Comparison of ENCODE assay signal across 16 cellular contexts in genomic region chr3:178513539-178514410, GRCh38. TPM values are rescaled to one million over a fixed set of nuclear protein-coding genes. Genes with fewer than 3 reads are reported as not detected.
DNase-seq lines count a peak whose midpoint lies in the region; ATAC-seq and TF ChIP-seq lines count a peak whose summit lies in the region.
"Had no signal": no experiment of that assay in that cellular context is flagged by ENCODE, and none has a peak within 500 bp of the region (broad histone marks: within the 10 kb centered on the region; RNA-seq: fewer than 3 reads in every experiment).

No MANE protein-coding gene starts in this region.

- H3K27me3 Mint-ChIP-seq in effector memory CD8-positive, alpha-beta T cell = peaks cover 7 to 12% of the 10 kb centered on the region in 2 donors
- H3K27me3 Mint-ChIP-seq: activated CD4-positive, alpha-beta T cell treated with anti-CD3 and anti-CD28 coated beads, Interleukin-2, amount 10 ng/mL, durations not matched to agents 24 days and 14 days had no signal

- H3K4me3 ChIP-seq in fibroblast of villous mesenchyme (ENCODE audit: low read depth, low read length) = no peak overlapping the region
- H3K4me3 ChIP-seq: SJCRH30 had no signal

- no peaks in the 10 kb centered on the region for H3K9me3 Mint-ChIP-seq in effector memory CD8-positive, alpha-beta T cell
- H3K9me3 Mint-ChIP-seq: activated CD4-positive, alpha-beta T cell treated with anti-CD3 and anti-CD28 coated beads, Interleukin-2, amount 10 ng/mL, durations not matched to agents 24 days and 14 days; activated T-helper 17 cell treated with anti-CD3 and anti-CD28 coated beads, Interleukin-2, amount 50 U/mL, for 72 hours; CD4-positive, alpha-beta T cell; stimulated activated memory B cell treated with anti-CD40 and anti-IgM and Interleukin-4, amounts not matched to agents 10 μg/mL and 1 μg/mL and 100 μg/mL, for 72 hours had no signal

- no peak overlapping the region for H3K4me3 Mint-ChIP-seq in effector memory CD8-positive, alpha-beta T cell
- H3K4me3 Mint-ChIP-seq: activated CD4-positive, alpha-beta T cell treated with anti-CD3 and anti-CD28 coated beads, Interleukin-2, amount 10 ng/mL, durations not matched to agents 24 days and 14 days; activated T-helper 17 cell treated with anti-CD3 and anti-CD28 coated beads, Interleukin-2, amount 50 U/mL, for 72 hours; CD4-positive, alpha-beta T cell; stimulated activated memory B cell treated with anti-CD40 and anti-IgM and Interleukin-4, amounts not matched to agents 10 μg/mL and 1 μg/mL and 100 μg/mL, for 72 hours had no signal

- TF ChIP-seq CTCF in fibroblast of villous mesenchyme (IDR thresholded peaks at IDR 0.05; ENCODE audit: insufficient read depth, low read depth, low read length) = no peak

- peak; percentile 28 for ATAC-seq in GM19328 (IDR thresholded peaks at IDR 0.05; ENCODE audit: unreplicated experiment)
- ATAC-seq in HG03521 (IDR thresholded peaks at IDR 0.05; ENCODE audit: unreplicated experiment) = no peak
- ATAC-seq in effector memory CD8-positive, alpha-beta T cell (replicated peaks) = no peak
- ATAC-seq: activated T-helper 17 cell treated with anti-CD3 and anti-CD28 coated beads, Interleukin-2, amount 50 U/mL, for 72 hours; stimulated activated memory B cell treated with anti-CD40 and anti-IgM and Interleukin-4, amounts not matched to agents 10 μg/mL and 1 μg/mL and 100 μg/mL, for 72 hours had no signal

- DNase-seq in DMS 273 (lab: John Stamatoyannopoulos, UW; ENCODE audit: unreplicated experiment) = peak; percentile 73
- peak; percentile 72 for DNase-seq in NCI-H1694 (lab: John Stamatoyannopoulos, UW)
- DNase-seq in fibroblast of villous mesenchyme (ENCODE audit: low read depth) = peak; percentile 76
- no peak for DNase-seq in activated CD4-positive, CD25-positive, alpha-beta regulatory T cell treated with anti-CD3 and anti-CD28 coated beads, Interleukin-2, amount 50 U/mL, for 72 hours
- DNase-seq in SKM-1 (lab: John Stamatoyannopoulos, UW; ENCODE audit: unreplicated experiment) = no peak
- no peak for DNase-seq in effector memory CD8-positive, alpha-beta T cell
- DNase-seq: activated CD4-positive, alpha-beta T cell treated with anti-CD3 and anti-CD28 coated beads, Interleukin-2, amount 10 ng/mL, durations not matched to agents 24 days and 14 days; CD4-positive, alpha-beta T cell; NCI-H526; stimulated activated CD4-positive, alpha-beta T cell treated with anti-CD3 and anti-CD28 coated beads, Interleukin-1b, Interleukin-23, amount 100 ng/mL, for 48 hours had no signal

- H3K36me3 Mint-ChIP-seq in effector memory CD8-positive, alpha-beta T cell (ENCODE audit: insufficient read depth) = no peaks in the 10 kb centered on the region
- H3K36me3 Mint-ChIP-seq: stimulated activated memory B cell treated with anti-CD40 and anti-IgM and Interleukin-4, amounts not matched to agents 10 μg/mL and 1 μg/mL and 100 μg/mL, for 72 hours had no signal

- no peaks in the 10 kb centered on the region for H3K4me1 Mint-ChIP-seq in effector memory CD8-positive, alpha-beta T cell (ENCODE audit: low read depth in 2 of 2)
- H3K4me1 Mint-ChIP-seq: activated CD4-positive, alpha-beta T cell treated with anti-CD3 and anti-CD28 coated beads, Interleukin-2, amount 10 ng/mL, durations not matched to agents 24 days and 14 days; activated T-helper 17 cell treated with anti-CD3 and anti-CD28 coated beads, Interleukin-2, amount 50 U/mL, for 72 hours; stimulated activated memory B cell treated with anti-CD40 and anti-IgM and Interleukin-4, amounts not matched to agents 10 μg/mL and 1 μg/mL and 100 μg/mL, for 72 hours had no signal

- H3K27ac Mint-ChIP-seq in effector memory CD8-positive, alpha-beta T cell = no peak overlapping the region
- H3K27ac Mint-ChIP-seq: activated CD4-positive, alpha-beta T cell treated with anti-CD3 and anti-CD28 coated beads, Interleukin-2, amount 10 ng/mL, durations not matched to agents 24 days and 14 days; activated T-helper 17 cell treated with anti-CD3 and anti-CD28 coated beads, Interleukin-2, amount 50 U/mL, for 72 hours; CD4-positive, alpha-beta T cell; stimulated activated memory B cell treated with anti-CD40 and anti-IgM and Interleukin-4, amounts not matched to agents 10 μg/mL and 1 μg/mL and 100 μg/mL, for 72 hours had no signal

RNA-seq across cellular contexts. Expression of gene KCNMB2, which starts 22.5 kb away (rescaled TPM):
- total RNA-seq in fibroblast of villous mesenchyme = under 0.01 TPM in 1 of 2 replicates, not detected in the other
- total RNA-seq: activated CD4-positive, alpha-beta T cell treated with anti-CD3 and anti-CD28 coated beads, Interleukin-2, amount 10 ng/mL, durations not matched to agents 24 days and 14 days; activated T-helper 17 cell treated with anti-CD3 and anti-CD28 coated beads, Interleukin-2, amount 50 U/mL, for 72 hours; CD4-positive, alpha-beta T cell; posterior vena cava; SJCRH30 had no signal

Comparison
In these comparisons a context has a peak if more than half of its experiments do, and no peak if none do; other contexts are left out.
1. DNase-seq: peak in DMS 273 (single experiment), NCI-H1694 (single experiment) and fibroblast of villous mesenchyme (single experiment); none in activated CD4-positive, CD25-positive, alpha-beta regulatory T cell treated with anti-CD3 and anti-CD28 coated beads, Interleukin-2, amount 50 U/mL, for 72 hours (single experiment), SKM-1 (single experiment) and effector memory CD8-positive, alpha-beta T cell (0 of 3).